Comparison of ENCODE assay signal across 37 cellular contexts in genomic region chr3:26589678-26590077, GRCh38. TPM values are rescaled to one million over a fixed set of nuclear protein-coding genes. Genes with fewer than 3 reads are reported as not detected.
"Had no signal": no experiment of that assay in that cellular context is flagged by ENCODE, and none has a peak within 500 bp of the region (broad histone marks: within the 10 kb centered on the region; RNA-seq: fewer than 3 reads in every experiment).

No MANE protein-coding gene starts in this region.

- H3K36me3 ChIP-seq: adrenal gland, cardiac muscle cell had no signal

- H3K27me3 Mint-ChIP-seq: activated B cell treated with CpG ODN at 0.5 μM for 24 hours; activated CD4-positive, alpha-beta T cell treated with anti-CD3 and anti-CD28 coated beads, Interleukin-2, amount 10 ng/mL, durations not matched to agents 24 days and 14 days; activated CD8-positive, alpha-beta T cell treated with anti-CD3 and anti-CD28 coated beads for 36 hours; activated naive CD8-positive, alpha-beta T cell treated with anti-CD3 and anti-CD28 coated beads for 36 hours; activated T-cell treated with anti-CD3 and anti-CD28 coated beads, Interleukin-2, amount 50 U/mL, for 24 hours; central memory CD8-positive, alpha-beta T cell had no signal

- DNase-seq: activated B cell treated with CpG ODN at 0.5 μM for 24 hours; activated CD4-positive, alpha-beta memory T cell treated with anti-CD3 and anti-CD28 coated beads for 36 hours; activated CD4-positive, alpha-beta T cell treated with anti-CD3 and anti-CD28 coated beads for 4 hours; activated CD4-positive, alpha-beta T cell treated with anti-CD3 and anti-CD28 coated beads, Interleukin-2, amount 10 ng/mL, durations not matched to agents 24 days and 14 days; activated CD4-positive, alpha-beta T cell treated with anti-CD3 and anti-CD28 coated beads, Interleukin-2, amount 50 U/mL, for 1 hour; activated CD4-positive, alpha-beta T cell treated with anti-CD3 and anti-CD28 coated beads, Interleukin-2, amount 50 U/mL, for 4 hours; activated CD4-positive, CD25-positive, alpha-beta regulatory T cell treated with anti-CD3 and anti-CD28 coated beads, Interleukin-2, amount 50 U/mL, for 72 hours; activated CD8-positive, alpha-beta memory T cell treated with anti-CD3 and anti-CD28 coated beads, Interleukin-2, amount 50 U/mL, for 4 hours; activated CD8-positive, alpha-beta T cell treated with anti-CD3 and anti-CD28 coated beads for 36 hours; activated effector memory CD4-positive, alpha-beta T cell treated with Interleukin-2 at 50 U/mL for 16 hours; activated gamma-delta T cell; activated naive CD4-positive, alpha-beta T cell treated with anti-CD3 and anti-CD28 coated beads for 36 hours; activated naive CD4-positive, alpha-beta T cell treated with anti-CD3 and anti-CD28 coated beads, Interleukin-2, amount 50 U/mL, for 16 hours; activated naive CD8-positive, alpha-beta T cell treated with anti-CD3 and anti-CD28 coated beads for 36 hours; activated T-cell treated with anti-CD3 and anti-CD28 coated beads, Interleukin-2, amount 50 U/mL, for 24 hours; activated T-cell treated with anti-CD3 and anti-CD28 coated beads, Interleukin-2, amount 50 U/mL, for 48 hours; adrenal gland; amniotic stem cell; aorta; body of pancreas; caudate nucleus; cerebellar nuclear complex; T-helper 1 cell; T-helper 2 cell; T-helper 9 cell had no signal

- H3K27me3 ChIP-seq: adrenal gland, body of pancreas, cardiac muscle cell had no signal

- H3K9me3 Mint-ChIP-seq: activated B cell treated with CpG ODN at 0.5 μM for 24 hours; activated CD4-positive, alpha-beta memory T cell treated with anti-CD3 and anti-CD28 coated beads for 36 hours; activated CD4-positive, alpha-beta T cell treated with anti-CD3 and anti-CD28 coated beads, Interleukin-2, amount 10 ng/mL, durations not matched to agents 24 days and 14 days; activated CD8-positive, alpha-beta T cell treated with anti-CD3 and anti-CD28 coated beads for 36 hours; T-helper 1 cell treated with Interleukin-12 subunit alpha and Interleukin-12 subunit beta and Interleukin-4 antibody, amounts not matched to agents 30 μg/mL and 1 μg/mL, for 36 hours; T-helper 2 cell treated with Interferon-gamma antibody and Interleukin-4, amounts not matched to agents 5 μg/mL and 100 μg/mL, for 36 hours had no signal

- H3K4me3 Mint-ChIP-seq: activated B cell treated with CpG ODN at 0.5 μM for 24 hours; activated CD4-positive, alpha-beta memory T cell treated with anti-CD3 and anti-CD28 coated beads for 36 hours; activated CD4-positive, alpha-beta T cell treated with anti-CD3 and anti-CD28 coated beads, Interleukin-2, amount 10 ng/mL, durations not matched to agents 24 days and 14 days; activated CD8-positive, alpha-beta T cell treated with anti-CD3 and anti-CD28 coated beads for 36 hours; activated naive CD4-positive, alpha-beta T cell treated with anti-CD3 and anti-CD28 coated beads for 36 hours; activated naive CD8-positive, alpha-beta T cell treated with anti-CD3 and anti-CD28 coated beads for 36 hours; activated T-cell treated with anti-CD3 and anti-CD28 coated beads, Interleukin-2, amount 50 U/mL, for 24 hours; central memory CD8-positive, alpha-beta T cell; T-helper 1 cell treated with Interleukin-12 subunit alpha and Interleukin-12 subunit beta and Interleukin-4 antibody, amounts not matched to agents 30 μg/mL and 1 μg/mL, for 36 hours; T-helper 2 cell treated with Interferon-gamma antibody and Interleukin-4, amounts not matched to agents 5 μg/mL and 100 μg/mL, for 36 hours had no signal

- H3K4me3 ChIP-seq: adrenal gland, body of pancreas, cardiac muscle cell had no signal

- ATAC-seq: activated CD8-positive, alpha-beta T cell treated with anti-CD3 and anti-CD28 coated beads for 36 hours; activated naive CD4-positive, alpha-beta T cell treated with anti-CD3 and anti-CD28 coated beads, Interleukin-2, amount 50 U/mL, for 72 hours; body of pancreas had no signal

- H3K4me1 Mint-ChIP-seq: activated B cell treated with CpG ODN at 0.5 μM for 24 hours; activated CD4-positive, alpha-beta T cell treated with anti-CD3 and anti-CD28 coated beads, Interleukin-2, amount 10 ng/mL, durations not matched to agents 24 days and 14 days; activated naive CD8-positive, alpha-beta T cell treated with anti-CD3 and anti-CD28 coated beads for 36 hours; central memory CD8-positive, alpha-beta T cell had no signal

- H3K4me1 ChIP-seq: adrenal gland, body of pancreas had no signal

- H3K36me3 Mint-ChIP-seq: activated CD4-positive, alpha-beta memory T cell treated with anti-CD3 and anti-CD28 coated beads for 36 hours; activated naive CD4-positive, alpha-beta T cell treated with anti-CD3 and anti-CD28 coated beads, Interleukin-2, amount 50 U/mL, for 72 hours; activated naive CD8-positive, alpha-beta T cell treated with anti-CD3 and anti-CD28 coated beads for 36 hours had no signal

- FAIRE-seq: astrocyte, bronchial epithelial cell, TTC549 had no signal

- H3K27ac Mint-ChIP-seq: activated B cell treated with CpG ODN at 0.5 μM for 24 hours; activated CD4-positive, alpha-beta memory T cell treated with anti-CD3 and anti-CD28 coated beads for 36 hours; activated CD4-positive, alpha-beta T cell treated with anti-CD3 and anti-CD28 coated beads, Interleukin-2, amount 10 ng/mL, durations not matched to agents 24 days and 14 days; activated CD8-positive, alpha-beta T cell treated with anti-CD3 and anti-CD28 coated beads for 36 hours; activated naive CD4-positive, alpha-beta T cell treated with anti-CD3 and anti-CD28 coated beads for 36 hours; activated naive CD4-positive, alpha-beta T cell treated with anti-CD3 and anti-CD28 coated beads, Interleukin-2, amount 50 U/mL, for 72 hours; activated naive CD8-positive, alpha-beta T cell treated with anti-CD3 and anti-CD28 coated beads for 36 hours; activated T-cell treated with anti-CD3 and anti-CD28 coated beads, Interleukin-2, amount 50 U/mL, for 24 hours; activated T-helper 2 cell treated with anti-CD3 and anti-CD28 coated beads, Interferon-gamma antibody, Interleukin-2, Interleukin-4, amounts not matched to agents 10 μg/mL and 5 μg/mL and 100 μg/mL, durations not matched to agents 14 hours and 24 hours and 36 hours; T-helper 1 cell treated with Interleukin-12 subunit alpha and Interleukin-12 subunit beta and Interleukin-4 antibody, amounts not matched to agents 30 μg/mL and 1 μg/mL, for 36 hours; T-helper 2 cell treated with Interferon-gamma antibody and Interleukin-4, amounts not matched to agents 5 μg/mL and 100 μg/mL, for 36 hours had no signal

- H3K9me3 ChIP-seq: adrenal gland, body of pancreas had no signal

- H3K27ac ChIP-seq: adrenal gland, body of pancreas, cardiac muscle cell, VCaP had no signal

RNA-seq across cellular contexts. Expression of gene LRRC3B, which starts 32.9 kb away (rescaled TPM):
- total RNA-seq: activated B cell treated with CpG ODN at 0.5 μM for 24 hours; activated CD4-positive, alpha-beta memory T cell treated with anti-CD3 and anti-CD28 coated beads for 36 hours; activated CD4-positive, alpha-beta T cell treated with anti-CD3 and anti-CD28 coated beads, Interleukin-2, amount 10 ng/mL, durations not matched to agents 24 days and 14 days; activated CD8-positive, alpha-beta memory T cell treated with anti-CD3 and anti-CD28 coated beads for 36 hours; activated CD8-positive, alpha-beta T cell treated with anti-CD3 and anti-CD28 coated beads for 36 hours; activated naive CD4-positive, alpha-beta T cell treated with anti-CD3 and anti-CD28 coated beads for 36 hours; activated naive CD4-positive, alpha-beta T cell treated with anti-CD3 and anti-CD28 coated beads, Interleukin-2, amount 50 U/mL, for 72 hours; activated naive CD8-positive, alpha-beta T cell treated with anti-CD3 and anti-CD28 coated beads for 36 hours; activated T-helper 2 cell treated with anti-CD3 and anti-CD28 coated beads, Interferon-gamma antibody, Interleukin-2, Interleukin-4, amounts not matched to agents 10 μg/mL and 5 μg/mL and 100 μg/mL, durations not matched to agents 14 hours and 24 hours and 36 hours; body of pancreas; bronchial epithelial cell; chondrocyte had no signal
- polyA plus RNA-seq: aorta, cardiac muscle cell had no signal
